12 cellular contexts compared by ENCODE assay signal in genomic region chr16:89191033-89191900, GRCh38. TPM values are rescaled to one million over a fixed set of nuclear protein-coding genes. Genes with fewer than 3 reads are reported as not detected.
DNase-seq lines count a peak whose midpoint lies in the region; ATAC-seq and TF ChIP-seq lines count a peak whose summit lies in the region.
"Had no signal": no experiment of that assay in that cellular context is flagged by ENCODE, and none has a peak within 500 bp of the region (broad histone marks: within the 10 kb centered on the region; RNA-seq: fewer than 3 reads in every experiment).

No MANE protein-coding gene starts in this region.

- intact Hi-C loops in activated naive CD4-positive, alpha-beta T cell treated with anti-CD3 and anti-CD28 coated beads for 36 hours (cut with micrococcal nuclease), result no loop called here
- intact Hi-C loops in spleen (cut with DNase I; ENCODE audit: low total_unique reads), result no loop called here

- H3K4me1 ChIP-seq in RWPE2 (ENCODE audit: insufficient read depth, poor library complexity, severe bottlenecking) (no peaks in the 10 kb centered on the region), spleen (peaks cover 8 to 19% (median 11%) of the 10 kb centered on the region in 6 donors)

- no peaks in the 10 kb centered on the region for H3K27me3 ChIP-seq in RWPE2 (ENCODE audit: insufficient read depth, poor library complexity, severe bottlenecking)
- H3K27me3 ChIP-seq in spleen (replicated peaks in 1 of 7), result peaks cover 0 to 23% (median 0%) of the 10 kb centered on the region in 7 donors

- H3K27ac Mint-ChIP-seq in activated naive CD4-positive, alpha-beta T cell treated with anti-CD3 and anti-CD28 coated beads for 36 hours, result no peak overlapping the region

- no peaks in the 10 kb centered on the region for H3K9me3 Mint-ChIP-seq in activated naive CD4-positive, alpha-beta T cell treated with anti-CD3 and anti-CD28 coated beads for 36 hours
- H3K9me3 Mint-ChIP-seq: nephron progenitor cell had no signal

- no peaks in the 10 kb centered on the region for H3K27me3 Mint-ChIP-seq in activated naive CD4-positive, alpha-beta T cell treated with anti-CD3 and anti-CD28 coated beads for 36 hours (ENCODE audit: low read depth)

- H3K9me3 ChIP-seq in RWPE2 (ENCODE audit: severe bottlenecking) (no peaks in the 10 kb centered on the region), spleen (peaks cover 0 to 2% (median 0%) of the 10 kb centered on the region in 8 donors)
- H3K9me3 ChIP-seq: esophagus squamous epithelium had no signal

- no peak overlapping the region for H3K4me3 Mint-ChIP-seq in activated naive CD4-positive, alpha-beta T cell treated with anti-CD3 and anti-CD28 coated beads for 36 hours
- H3K4me3 Mint-ChIP-seq: nephron progenitor cell had no signal

- CTCF ChIA-PET in activated naive CD4-positive, alpha-beta T cell treated with anti-CD3 and anti-CD28 coated beads for 36 hours (lab: Charles Lee), result no interaction called here

- no peak overlapping the region for H3K4me3 ChIP-seq in RWPE2 (ENCODE audit: severe bottlenecking)
- peak overlapping the region in 2 of 8 donors; percentile 39 to 68 for H3K4me3 ChIP-seq in spleen

- H3K27ac ChIP-seq in RWPE2 (ENCODE audit: poor library complexity, severe bottlenecking), result no peak overlapping the region
- peak overlapping the region in 1 of 8 donors; percentile 50 for H3K27ac ChIP-seq in spleen

- H3K36me3 Mint-ChIP-seq in activated naive CD4-positive, alpha-beta T cell treated with anti-CD3 and anti-CD28 coated beads for 36 hours (ENCODE audit: low read depth), result no peaks in the 10 kb centered on the region

- 48 to 72% (median 59%) methylated on average over 23 to 44 of the region's 44 CpGs for WGBS in spleen, 5 donors

- ATAC-seq in RWPE2 (ENCODE audit: low read depth) (no peak), GM21717 (IDR thresholded peaks at IDR 0.05; ENCODE audit: unreplicated experiment) (no peak)

- in situ Hi-C loops in KBM-7 (cut with MboI; ENCODE audit: low pct_unique_long_range_greater_than_20kb, low sequenced_read_pairs), result no loop called here

- TF ChIP-seq CTCF in RWPE2 (IDR thresholded peaks at IDR 0.05; ENCODE audit: poor library complexity, severe bottlenecking) (no peak), spleen (IDR thresholded peaks at IDR 0.05 in 8 of 11, conservative IDR thresholded peaks at IDR 0.05 in 3 of 11) (no peak)

- TF ChIP-seq POLR2A in spleen (IDR thresholded peaks at IDR 0.05), result no peak

- H3K36me3 ChIP-seq in RWPE2 (ENCODE audit: low read depth) (no peaks in the 10 kb centered on the region), spleen (no peaks in the 10 kb centered on the region)
- H3K36me3 ChIP-seq: esophagus squamous epithelium had no signal

- H3K4me1 Mint-ChIP-seq in activated naive CD4-positive, alpha-beta T cell treated with anti-CD3 and anti-CD28 coated beads for 36 hours (ENCODE audit: low read depth), result no peaks in the 10 kb centered on the region
- H3K4me1 Mint-ChIP-seq: nephron progenitor cell had no signal

- DNase-seq in activated naive CD4-positive, alpha-beta T cell treated with anti-CD3 and anti-CD28 coated beads for 36 hours, result peak; percentile 4
- no peak for DNase-seq in activated naive CD4-positive, alpha-beta T cell treated with anti-CD3 and anti-CD28 coated beads, Interleukin-2, amount 50 U/mL, for 16 hours
- peak; percentile 62 for DNase-seq in RWPE2 (ENCODE audit: low spot score)
- peak; percentile 52 for DNase-seq in left kidney (ENCODE audit: low read depth, low spot score)
- peak; percentile 83 for DNase-seq in spleen
- no peak for DNase-seq in KBM-7
- DNase-seq in DMS153 (lab: John Stamatoyannopoulos, UW), result no peak
- DNase-seq: esophagus squamous epithelium, NCI-H1048, NCI-H446 treated with DMSO at 0.1 percent for 48 hours had no signal

RNA-seq across cellular contexts. Expression of gene SLC22A31, which starts 9.1 kb away (rescaled TPM):
- total RNA-seq in activated naive CD4-positive, alpha-beta T cell treated with anti-CD3 and anti-CD28 coated beads for 36 hours, result under 1 TPM; 0.31 to 0.64 TPM
- total RNA-seq in spleen, result 1 to 10 TPM in 6 of 7 donors, under 1 TPM in 1; 0.98 to 8.3 (median 4.9) TPM
- polyA plus RNA-seq in spleen, result 1 to 10 TPM; 1.1 to 5.6 (median 4.2) TPM
- total RNA-seq: esophagus squamous epithelium had no signal

RNA-seq across cellular contexts. Expression of gene CDH15, which starts 19.7 kb away (rescaled TPM):
- total RNA-seq in activated naive CD4-positive, alpha-beta T cell treated with anti-CD3 and anti-CD28 coated beads for 36 hours, result not detected
- 1 to 10 TPM in 5 of 7 donors, under 1 TPM in 2; 0.74 to 7.4 (median 1.5) TPM for total RNA-seq in spleen
- 1 to 10 TPM in 1 of 3 donors, under 1 TPM in 2; 0.14 to 1.1 (median 0.57) TPM for polyA plus RNA-seq in spleen
- total RNA-seq: esophagus squamous epithelium had no signal

RNA-seq across cellular contexts. Expression of gene ZNF778, which starts 26.2 kb away (rescaled TPM):
- total RNA-seq in activated naive CD4-positive, alpha-beta T cell treated with anti-CD3 and anti-CD28 coated beads for 36 hours, result 1 to 10 TPM; 3.5 to 3.6 TPM
- total RNA-seq in spleen, result 10 to 100 TPM in 6 of 7 donors, 1 to 10 TPM in 1; 9.4 to 34.4 (median 12.9) TPM
- 1 to 10 TPM; 1.6 to 3.1 (median 1.8) TPM for polyA plus RNA-seq in spleen

Comparison
In these comparisons a context has a peak if more than half of its experiments do, and no peak if none do; other contexts are left out.
1. DNase-seq: peak in activated naive CD4-positive, alpha-beta T cell treated with anti-CD3 and anti-CD28 coated beads for 36 hours (single experiment), RWPE2 (single experiment), left kidney (single experiment) and spleen (single experiment); none in activated naive CD4-positive, alpha-beta T cell treated with anti-CD3 and anti-CD28 coated beads, Interleukin-2, amount 50 U/mL, for 16 hours (single experiment), KBM-7 (single experiment) and DMS153 (single experiment).